In the genomic region with DNA sequence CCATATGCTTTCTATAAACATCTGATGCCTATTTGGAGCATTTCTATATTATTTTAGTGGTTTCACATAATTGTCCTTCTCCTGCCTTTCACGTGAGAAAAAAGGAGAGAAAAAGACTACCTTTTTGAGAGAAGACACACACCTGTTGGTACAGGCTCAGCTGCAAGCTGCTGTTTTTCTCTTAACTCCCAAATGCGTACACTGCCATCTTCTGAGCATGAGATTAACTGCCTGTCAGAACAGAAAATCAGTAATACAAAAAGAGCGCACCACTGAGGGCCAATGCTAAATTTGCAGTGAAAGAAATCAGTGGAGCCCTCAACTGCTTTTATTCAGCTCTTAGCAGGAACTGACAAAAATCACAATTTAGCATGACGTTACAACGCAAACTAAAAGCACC, we compare ENCODE assay signal across 15 cellular contexts. TPM values are rescaled to one million over a fixed set of nuclear protein-coding genes. Genes with fewer than 3 reads are reported as not detected.
A peak's percentile ranks its signal among the peaks of the same experiment; 100 is the strongest.
DNase-seq lines count a peak whose midpoint lies in the region; ATAC-seq and TF ChIP-seq lines count a peak whose summit lies in the region.
"Had no signal": no experiment of that assay in that cellular context is flagged by ENCODE, and none has a peak within 500 bp of the region (broad histone marks: within the 10 kb centered on the region; RNA-seq: fewer than 3 reads in every experiment).

No MANE protein-coding gene starts in this region.

- H3K27ac ChIP-seq in breast epithelium: no peak overlapping the region
- H3K27ac ChIP-seq: SJSA1 had no signal

- ATAC-seq in GM18511 (IDR thresholded peaks at IDR 0.05; ENCODE audit: unreplicated experiment) (no peak), HG03095 (IDR thresholded peaks at IDR 0.05; ENCODE audit: unreplicated experiment) (no peak)

- DNase-seq in T47D (ENCODE audit: low read depth in 1 of 2, low spot score in 1 of 2) (peak; percentile 13 to 73), breast epithelium (ENCODE audit: low spot score in 2 of 2) (no peak), NCI-H748 (lab: John Stamatoyannopoulos, UW; ENCODE audit: unreplicated experiment) (peak; percentile 48), fibroblast of peridontal ligament (ENCODE audit: extremely low read depth) (peak; percentile 37), superior temporal gyrus (ENCODE audit: extremely low spot score) (peak; percentile 72)
- no peak for DNase-seq in activated CD4-positive, alpha-beta memory T cell treated with anti-CD3 and anti-CD28 coated beads, Interleukin-2, amount 10 ng/mL, durations not matched to agents 7 days and 5 days
- DNase-seq: activated CD8-positive, alpha-beta memory T cell treated with anti-CD3 and anti-CD28 coated beads, Interleukin-2, amount 50 U/mL, for 4 hours; CD4-positive, alpha-beta T cell; central memory CD4-positive, alpha-beta T cell; naive B cell; stimulated activated CD4-positive, alpha-beta T cell treated with anti-CD3 and anti-CD28 coated beads, Interleukin-2, amount 100 ng/mL, for 48 hours; thyroid gland had no signal

- in situ Hi-C loops in T47D (cut with HindIII; ENCODE audit: low pct_unique_long_range_greater_than_20kb, low sequenced_read_pairs): no loop called here

- H3K9me3 ChIP-seq in breast epithelium: no peaks in the 10 kb centered on the region
- H3K9me3 ChIP-seq: SJSA1, thyroid gland had no signal

- no peak overlapping the region for H3K4me3 Mint-ChIP-seq in activated CD4-positive, alpha-beta memory T cell treated with anti-CD3 and anti-CD28 coated beads, Interleukin-2, amount 10 ng/mL, durations not matched to agents 7 days and 5 days
- H3K4me3 Mint-ChIP-seq: CD4-positive, alpha-beta T cell; naive B cell had no signal

- intact Hi-C loops in breast epithelium (cut with DNase I; ENCODE audit: low total_unique reads): no loop called here

- no peak for TF ChIP-seq POLR2A in breast epithelium (IDR thresholded peaks at IDR 0.05)

- H3K9me3 Mint-ChIP-seq in activated CD4-positive, alpha-beta memory T cell treated with anti-CD3 and anti-CD28 coated beads, Interleukin-2, amount 10 ng/mL, durations not matched to agents 7 days and 5 days: no peaks in the 10 kb centered on the region
- H3K9me3 Mint-ChIP-seq: CD4-positive, alpha-beta T cell; naive B cell had no signal

- no peaks in the 10 kb centered on the region for H3K4me1 ChIP-seq in breast epithelium

- no peak for TF ChIP-seq CTCF in breast epithelium (IDR thresholded peaks at IDR 0.05)

- H3K36me3 Mint-ChIP-seq in activated CD4-positive, alpha-beta memory T cell treated with anti-CD3 and anti-CD28 coated beads, Interleukin-2, amount 10 ng/mL, durations not matched to agents 7 days and 5 days (ENCODE audit: low read depth): peaks cover 17% of the 10 kb centered on the region

- H3K27me3 Mint-ChIP-seq in activated CD4-positive, alpha-beta memory T cell treated with anti-CD3 and anti-CD28 coated beads, Interleukin-2, amount 10 ng/mL, durations not matched to agents 7 days and 5 days: no peaks in the 10 kb centered on the region
- H3K27me3 Mint-ChIP-seq: CD4-positive, alpha-beta T cell; naive B cell had no signal

- H3K27ac Mint-ChIP-seq in activated CD4-positive, alpha-beta memory T cell treated with anti-CD3 and anti-CD28 coated beads, Interleukin-2, amount 10 ng/mL, durations not matched to agents 7 days and 5 days: no peak overlapping the region
- H3K27ac Mint-ChIP-seq: CD4-positive, alpha-beta T cell; naive B cell had no signal

- H3K4me3 ChIP-seq in breast epithelium: no peak overlapping the region
- H3K4me3 ChIP-seq: SJSA1, thyroid gland had no signal

- no peaks in the 10 kb centered on the region for H3K27me3 ChIP-seq in breast epithelium
- H3K27me3 ChIP-seq: SJSA1, thyroid gland had no signal

- no peaks in the 10 kb centered on the region for H3K4me1 Mint-ChIP-seq in activated CD4-positive, alpha-beta memory T cell treated with anti-CD3 and anti-CD28 coated beads, Interleukin-2, amount 10 ng/mL, durations not matched to agents 7 days and 5 days
- H3K4me1 Mint-ChIP-seq: naive B cell had no signal

- CTCF ChIA-PET in activated CD4-positive, alpha-beta memory T cell treated with anti-CD3 and anti-CD28 coated beads, Interleukin-2, amount 10 ng/mL, durations not matched to agents 7 days and 5 days (lab: Charles Lee): interaction anchor here (1.1 to 1.3 kb wide), 2 partner anchors 292 to 407 kb away, joined by 4 to 6 read pairs; partner anchors contain the start of gene AGGF1

- POLR2A ChIA-PET in activated CD4-positive, alpha-beta memory T cell treated with anti-CD3 and anti-CD28 coated beads, Interleukin-2, amount 10 ng/mL, durations not matched to agents 7 days and 5 days (lab: Charles Lee): no interaction called here

- H3K36me3 ChIP-seq in breast epithelium: peaks cover 8% of the 10 kb centered on the region

RNA-seq across cellular contexts. Expression of gene WDR41, which starts 54.9 kb away (rescaled TPM):
- total RNA-seq in breast epithelium: 10 to 100 TPM; 49.8 to 75.2 (median 56.6) TPM
- 10 to 100 TPM; 25.4 TPM for total RNA-seq in activated CD4-positive, alpha-beta memory T cell treated with anti-CD3 and anti-CD28 coated beads, Interleukin-2, amount 10 ng/mL, durations not matched to agents 7 days and 5 days

Comparison
In these comparisons a context has a peak if more than half of its experiments do, and no peak if none do; other contexts are left out.
1. DNase-seq: peak in T47D (2 of 2), NCI-H748 (single experiment), fibroblast of peridontal ligament (single experiment) and superior temporal gyrus (single experiment); none in breast epithelium (0 of 2) and activated CD4-positive, alpha-beta memory T cell treated with anti-CD3 and anti-CD28 coated beads, Interleukin-2, amount 10 ng/mL, durations not matched to agents 7 days and 5 days (single experiment).